Comparison of ENCODE assay signal across 9 cellular contexts in the genomic region with DNA sequence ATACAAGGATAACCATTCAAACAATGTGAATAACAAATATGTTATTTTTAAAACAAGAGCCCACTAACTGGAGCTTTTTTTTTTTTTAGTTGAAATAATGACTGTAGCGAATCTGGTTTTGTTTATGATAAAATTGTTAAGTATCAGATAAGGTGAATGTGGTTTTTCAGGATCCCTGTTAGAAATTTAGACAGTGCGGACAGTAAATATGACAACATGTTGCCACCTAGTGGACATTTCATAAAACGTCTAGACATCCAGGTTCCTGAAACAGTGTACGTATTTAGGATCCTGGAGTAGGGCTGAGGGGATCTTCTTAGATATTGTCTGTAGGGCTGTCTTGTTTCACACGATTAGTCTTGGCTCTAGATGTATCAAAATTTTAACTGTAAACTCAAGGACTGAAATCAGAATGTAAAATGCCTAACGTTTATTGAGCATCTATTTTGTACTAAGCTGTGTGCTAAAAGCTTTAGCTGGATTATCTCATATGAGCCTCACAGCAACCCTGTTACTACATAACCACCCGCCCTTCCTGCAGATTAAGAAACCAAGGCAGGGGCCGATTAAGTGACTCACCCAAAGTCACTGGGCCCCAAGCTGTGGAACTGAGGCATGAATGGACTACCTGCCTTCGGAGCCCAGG. TPM values are rescaled to one million over a fixed set of nuclear protein-coding genes. Genes with fewer than 3 reads are reported as not detected.
A peak's percentile ranks its signal among the peaks of the same experiment; 100 is the strongest.
DNase-seq lines count a peak whose midpoint lies in the region; ATAC-seq, FAIRE-seq and TF ChIP-seq lines count a peak whose summit lies in the region.
"Had no signal": no experiment of that assay in that cellular context is flagged by ENCODE, and none has a peak within 500 bp of the region (broad histone marks: within the 10 kb centered on the region; RNA-seq: fewer than 3 reads in every experiment).

No MANE protein-coding gene starts in this region.

- POLR2A ChIA-PET in endothelial cell of umbilical vein (lab: Charles Lee), result no interaction called here
- POLR2A ChIA-PET in naive thymus-derived CD4-positive, alpha-beta T cell (lab: Charles Lee), result no interaction called here

- H3K4me3 ChIP-seq in endothelial cell of umbilical vein (replicated peaks in 1 of 3; ENCODE audit: insufficient read depth in 1 of 3, low read depth in 1 of 3, low read length in 3 of 3), result no peak overlapping the region
- H3K4me3 ChIP-seq in naive thymus-derived CD4-positive, alpha-beta T cell (ENCODE audit: low read length), result no peak overlapping the region

- H3K4me1 ChIP-seq in endothelial cell of umbilical vein (ENCODE audit: control insufficient read depth, extremely low read depth, insufficient read depth, low read length), result no peaks in the 10 kb centered on the region
- H3K4me1 ChIP-seq in naive thymus-derived CD4-positive, alpha-beta T cell (ENCODE audit: control insufficient read depth in 2 of 2, insufficient read depth in 2 of 2, low read length in 2 of 2), result no peaks in the 10 kb centered on the region

- no peak overlapping the region for H3K9ac ChIP-seq in endothelial cell of umbilical vein (replicated peaks; ENCODE audit: extremely low read depth, insufficient read depth, low read length)

- CTCF ChIA-PET in endothelial cell of umbilical vein (lab: Charles Lee), result interaction anchor here (0.6 to 6.0 kb wide), 33 partner anchors 8 to 1593 kb away, joined by 3 to 164 read pairs (median 3); a partner anchor contains a TSS
- CTCF ChIA-PET in naive thymus-derived CD4-positive, alpha-beta T cell (lab: Charles Lee), result interaction anchor here (0.6 to 1.6 kb wide), 7 partner anchors 8 to 304 kb away, joined by 3 to 6 read pairs (median 3); no protein-coding TSS in a partner anchor

- peak; percentile 33 to 41 for TF ChIP-seq CTCF in endothelial cell of umbilical vein (IDR thresholded peaks at IDR 0.05; ENCODE audit: extremely low read depth in 1 of 2, insufficient read depth in 1 of 2, low read depth in 1 of 2, low read length in 2 of 2)

- H3K79me2 ChIP-seq in endothelial cell of umbilical vein (ENCODE audit: control insufficient read depth, insufficient read depth, low read length), result no peaks in the 10 kb centered on the region

- no peaks in the 10 kb centered on the region for H3K36me3 Mint-ChIP-seq in naive thymus-derived CD4-positive, alpha-beta T cell
- H3K36me3 Mint-ChIP-seq: activated naive CD4-positive, alpha-beta T cell treated with anti-CD3 and anti-CD28 coated beads, Interleukin-2, amount 50 U/mL, for 24 hours had no signal

- ATAC-seq in GM21423 (IDR thresholded peaks at IDR 0.05; ENCODE audit: unreplicated experiment), result peak; percentile 63
- peak; percentile 74 for ATAC-seq in naive thymus-derived CD4-positive, alpha-beta T cell

- H3K27me3 Mint-ChIP-seq in naive thymus-derived CD4-positive, alpha-beta T cell, result peaks cover 0 to 26% (median 4%) of the 10 kb centered on the region in 5 donors

- peak; percentile 59 for DNase-seq in G401 (ENCODE audit: low spot score)
- DNase-seq in KBM-7, result peak; percentile 72
- peak; percentile 74 for DNase-seq in RKO (ENCODE audit: low spot score)
- peak; percentile 59 for DNase-seq in endothelial cell of umbilical vein (ENCODE audit: low read depth, low spot score)
- DNase-seq in naive thymus-derived CD4-positive, alpha-beta T cell, result peak in 5 of 9 donors; percentile 20 to 40 (median 31)
- DNase-seq in activated gamma-delta T cell (lab: John Stamatoyannopoulos, UW), result no peak
- DNase-seq in GOT3 (lab: John Stamatoyannopoulos, UW), result no peak

- in situ Hi-C loops in G401 (cut with HindIII; ENCODE audit: low sequenced_read_pairs) (loop anchor here (25.0 kb wide), 1 partner anchor 296 kb away; no protein-coding TSS in a partner anchor), KBM-7 (cut with MboI; ENCODE audit: low pct_unique_long_range_greater_than_20kb, low sequenced_read_pairs) (no loop called here)

- peak; percentile 89 for FAIRE-seq in endothelial cell of umbilical vein (lab: Jason Lieb, UNC)

- H3K27ac Mint-ChIP-seq in naive thymus-derived CD4-positive, alpha-beta T cell, result no peak overlapping the region
- H3K27ac Mint-ChIP-seq: activated naive CD4-positive, alpha-beta T cell treated with anti-CD3 and anti-CD28 coated beads, Interleukin-2, amount 50 U/mL, for 24 hours had no signal

- no peak overlapping the region for H2AFZ ChIP-seq in endothelial cell of umbilical vein (ENCODE audit: low read depth, low read length)

- H3K36me3 ChIP-seq in endothelial cell of umbilical vein (ENCODE audit: control insufficient read depth in 2 of 2, extremely low read depth in 1 of 2, insufficient read depth in 2 of 2, low read length in 2 of 2), result no peaks in the 10 kb centered on the region
- no peaks in the 10 kb centered on the region for H3K36me3 ChIP-seq in naive thymus-derived CD4-positive, alpha-beta T cell (ENCODE audit: control insufficient read depth in 2 of 3, insufficient read depth in 3 of 3, low read length in 3 of 3)

- H4K20me1 ChIP-seq in endothelial cell of umbilical vein (replicated peaks; ENCODE audit: control insufficient read depth, extremely low read depth, insufficient read depth, low read length), result no peaks in the 10 kb centered on the region

- no TSS peak for BruUV-seq in endothelial cell of umbilical vein (replicated peaks; lab: Mats Ljungman, UMichigan)

- no peaks in the 10 kb centered on the region for H3K27me3 ChIP-seq in endothelial cell of umbilical vein (ENCODE audit: control insufficient read depth in 2 of 2, insufficient read depth in 2 of 2, low read length in 2 of 2)
- no peaks in the 10 kb centered on the region for H3K27me3 ChIP-seq in naive thymus-derived CD4-positive, alpha-beta T cell (ENCODE audit: control insufficient read depth in 2 of 2, insufficient read depth in 2 of 2, low read length in 2 of 2)

- H3K9me3 Mint-ChIP-seq in naive thymus-derived CD4-positive, alpha-beta T cell, result no peaks in the 10 kb centered on the region
- H3K9me3 Mint-ChIP-seq: activated naive CD4-positive, alpha-beta T cell treated with anti-CD3 and anti-CD28 coated beads, Interleukin-2, amount 50 U/mL, for 24 hours had no signal

- no peak for TF ChIP-seq POLR2A in endothelial cell of umbilical vein (IDR thresholded peaks at IDR 0.05; ENCODE audit: low read depth, low read length)

- H3K4me2 ChIP-seq in endothelial cell of umbilical vein (ENCODE audit: insufficient read depth, low read length), result no peak overlapping the region

- H3K9me1 ChIP-seq in endothelial cell of umbilical vein (replicated peaks; ENCODE audit: control insufficient read depth, extremely low read depth, insufficient read depth, low read length), result no peaks in the 10 kb centered on the region

- intact Hi-C loops in endothelial cell of umbilical vein (cut with micrococcal nuclease), result loop anchor here (1.0 to 10.0 kb wide), 5 partner anchors 158 to 591 kb away; a partner anchor contains a TSS
- intact Hi-C loops in naive thymus-derived CD4-positive, alpha-beta T cell (cut with micrococcal nuclease), result loop anchor here (1.0 to 5.0 kb wide), 5 partner anchors 156 to 591 kb away; a partner anchor contains a TSS

- no peak overlapping the region for H3K27ac ChIP-seq in endothelial cell of umbilical vein (ENCODE audit: insufficient read depth, low read depth, low read length)
- no peak overlapping the region for H3K27ac ChIP-seq in naive thymus-derived CD4-positive, alpha-beta T cell (ENCODE audit: low read depth, low read length)

- H3K4me1 Mint-ChIP-seq in naive thymus-derived CD4-positive, alpha-beta T cell, result peaks cover 0 to 3% (median 0%) of the 10 kb centered on the region in 7 donors
- H3K4me1 Mint-ChIP-seq: activated naive CD4-positive, alpha-beta T cell treated with anti-CD3 and anti-CD28 coated beads, Interleukin-2, amount 50 U/mL, for 24 hours had no signal

- H3K9me3 ChIP-seq in endothelial cell of umbilical vein (replicated peaks; ENCODE audit: control insufficient read depth, insufficient read depth, low read length), result no peaks in the 10 kb centered on the region
- no peaks in the 10 kb centered on the region for H3K9me3 ChIP-seq in naive thymus-derived CD4-positive, alpha-beta T cell (ENCODE audit: control insufficient read depth in 2 of 3, low read length in 3 of 3)

- dilution Hi-C loops in endothelial cell of umbilical vein (cut with MboI; ENCODE audit: extremely low pct_ligation_motif_present, low sequenced_read_pairs), result no loop called here

- H3K4me3 Mint-ChIP-seq in naive thymus-derived CD4-positive, alpha-beta T cell, result no peak overlapping the region
- H3K4me3 Mint-ChIP-seq: activated naive CD4-positive, alpha-beta T cell treated with anti-CD3 and anti-CD28 coated beads, Interleukin-2, amount 50 U/mL, for 24 hours had no signal

TF ChIP-seq in endothelial cell of umbilical vein, 7 proteins besides CTCF, POLR2A, EP300 and RAD21:
- TF ChIP-seq MYC (IDR thresholded peaks at IDR 0.05; ENCODE audit: low read depth, low read length), result no peak
- TF ChIP-seq, protein P1, sequence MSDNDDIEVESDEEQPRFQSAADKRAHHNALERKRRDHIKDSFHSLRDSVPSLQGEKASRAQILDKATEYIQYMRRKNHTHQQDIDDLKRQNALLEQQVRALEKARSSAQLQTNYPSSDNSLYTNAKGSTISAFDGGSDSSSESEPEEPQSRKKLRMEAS (IDR thresholded peaks at IDR 0.05; ENCODE audit: insufficient read depth, insufficient read length), result no peak

RNA-seq across cellular contexts. Expression of a gene that starts 23.9 kb away (rescaled TPM):
- not detected in 2 replicates for total RNA-seq in G401 (2014; rRNA removed; shearing (Covaris generic))
- 1.0 and 2.9 TPM in 2 replicates for total RNA-seq in endothelial cell of umbilical vein
- 0.22 and 0.72 TPM in 2 replicates for polyA plus RNA-seq in endothelial cell of umbilical vein
- 0.56 and 0.70 TPM in 2 replicates for polyA plus RNA-seq in endothelial cell of umbilical vein (2011; cell fraction: cytosol; rRNA removed)
- 1.4 and 2.4 TPM in 2 replicates for polyA plus RNA-seq in endothelial cell of umbilical vein (2011; cell fraction: nucleus; rRNA removed)
- polyA plus RNA-seq in endothelial cell of umbilical vein (2012), result 7.3 and 8.5 TPM in 2 replicates
- 0.25 and 1.1 TPM in 2 replicates for polyA minus RNA-seq in endothelial cell of umbilical vein
- 3.2 TPM for polyA minus RNA-seq in endothelial cell of umbilical vein (2011; cell fraction: cytosol; rRNA and poly(A)+ RNA removed)
- polyA minus RNA-seq in endothelial cell of umbilical vein (2011; cell fraction: nucleus; rRNA and poly(A)+ RNA removed), result 1.3 and 2.0 TPM in 2 replicates
- not detected for total RNA-seq in naive thymus-derived CD4-positive, alpha-beta T cell
- polyA plus RNA-seq in naive thymus-derived CD4-positive, alpha-beta T cell, result under 1 TPM in 1 of 2 donors, not detected in 1; 0.41 TPM

Comparison
In these comparisons a context has a peak if more than half of its experiments do, and no peak if none do; other contexts are left out.
1. DNase-seq: peak in G401 (single experiment), KBM-7 (single experiment), RKO (single experiment), endothelial cell of umbilical vein (single experiment) and naive thymus-derived CD4-positive, alpha-beta T cell (5 of 9); none in activated gamma-delta T cell (single experiment) and GOT3 (single experiment).